8 cellular contexts compared by ENCODE assay signal in genomic region chr14:75542585-75543091, GRCh38. TPM values are rescaled to one million over a fixed set of nuclear protein-coding genes. Genes with fewer than 3 reads are reported as not detected.
DNase-seq lines count a peak whose midpoint lies in the region; ATAC-seq and TF ChIP-seq lines count a peak whose summit lies in the region.

No MANE protein-coding gene starts in this region.

- TF ChIP-seq RAD21 in IMR-90 (IDR thresholded peaks at IDR 0.05; ENCODE audit: low read length), result no peak

- H2AK5ac ChIP-seq in IMR-90 (ENCODE audit: low read depth, low read length), result no peak overlapping the region

- H2AFZ ChIP-seq in mammary epithelial cell (ENCODE audit: low read depth, low read length) (no peak overlapping the region), IMR-90 (replicated peaks; ENCODE audit: low read length, poor library complexity) (peak overlapping the region; percentile 56)

- dilution Hi-C loops in mammary epithelial cell (cut with HindIII; ENCODE audit: low sequenced_read_pairs) (no loop called here), IMR-90 (cut with HindIII; ENCODE audit: low sequenced_read_pairs, unreplicated experiment) (no loop called here)

- no peaks in the 10 kb centered on the region for H3K4me1 ChIP-seq in breast epithelium
- H3K4me1 ChIP-seq in mammary epithelial cell (ENCODE audit: insufficient read depth, low read length), result no peaks in the 10 kb centered on the region
- no peaks in the 10 kb centered on the region; the same call in 1 of the 2 replicates for H3K4me1 ChIP-seq in IMR-90 (ENCODE audit: control insufficient read depth, insufficient read depth, low read length)
- H3K4me1 ChIP-seq in sigmoid colon, result peaks cover 0 to 2% (median 0%) of the 10 kb centered on the region in 4 donors

- H3K4me3 Mint-ChIP-seq in activated CD8-positive, alpha-beta T cell treated with anti-CD3 and anti-CD28 coated beads, Interleukin-2, amount 10 ng/mL, durations not matched to agents 7 days and 5 days, result peak overlapping the region; percentile 48

- H2AK9ac ChIP-seq in IMR-90 (replicated peaks; ENCODE audit: low read depth, low read length, poor library complexity), result no peak overlapping the region

- H3K9me1 ChIP-seq in IMR-90 (ENCODE audit: insufficient read depth, low read length), result no peaks in the 10 kb centered on the region

- H3K18ac ChIP-seq in IMR-90 (ENCODE audit: low read depth, low read length), result no peak overlapping the region

- no peaks in the 10 kb centered on the region for H3K9me3 Mint-ChIP-seq in activated CD8-positive, alpha-beta T cell treated with anti-CD3 and anti-CD28 coated beads, Interleukin-2, amount 10 ng/mL, durations not matched to agents 7 days and 5 days (ENCODE audit: insufficient read depth)

- H3K4ac ChIP-seq in IMR-90 (ENCODE audit: low read depth, low read length), result no peak overlapping the region

- H2BK5ac ChIP-seq in IMR-90 (ENCODE audit: low read depth, low read length, poor library complexity, severe bottlenecking), result no peak overlapping the region

- no peaks in the 10 kb centered on the region for H3K27me3 Mint-ChIP-seq in activated CD8-positive, alpha-beta T cell treated with anti-CD3 and anti-CD28 coated beads, Interleukin-2, amount 10 ng/mL, durations not matched to agents 7 days and 5 days (ENCODE audit: low read depth)

- H2BK120ac ChIP-seq in IMR-90 (ENCODE audit: low read depth, low read length), result no peak overlapping the region

- no peaks in the 10 kb centered on the region for H3K79me2 ChIP-seq in mammary epithelial cell (ENCODE audit: insufficient read depth, low read length)

- peak; percentile 70 for ATAC-seq in IMR-90 (ENCODE audit: low read depth)
- peak; percentile 86 for ATAC-seq in activated CD8-positive, alpha-beta T cell treated with anti-CD3 and anti-CD28 coated beads, Interleukin-2, amount 10 ng/mL, durations not matched to agents 7 days and 5 days

- no peaks in the 10 kb centered on the region for H3K27me3 ChIP-seq in breast epithelium
- no peaks in the 10 kb centered on the region for H3K27me3 ChIP-seq in mammary epithelial cell (ENCODE audit: insufficient read depth, low read length)
- peaks cover 9% of the 10 kb centered on the region for H3K27me3 ChIP-seq in IMR-90 (ENCODE audit: control insufficient read depth, insufficient read depth, low read length)
- no peaks in the 10 kb centered on the region for H3K27me3 ChIP-seq in sigmoid colon

- H4K8ac ChIP-seq in IMR-90 (ENCODE audit: low read depth in 2 of 2, low read length in 2 of 2), result no peak overlapping the region

- H3K4me3 ChIP-seq in breast epithelium (peak overlapping the region in 2 of 3 donors; percentile 3 to 8), mammary epithelial cell (replicated peaks in 1 of 3; ENCODE audit: insufficient read depth in 1 of 3, low read depth in 2 of 3, low read length in 3 of 3) (no peak overlapping the region), IMR-90 (ENCODE audit: insufficient read depth, low read depth, low read length) (no peak overlapping the region), sigmoid colon (no peak overlapping the region)

- no peak overlapping the region for H2BK15ac ChIP-seq in IMR-90 (ENCODE audit: low read depth, low read length)

- TF ChIP-seq CTCF in breast epithelium (IDR thresholded peaks at IDR 0.05) (no peak), mammary epithelial cell (conservative IDR thresholded peaks at IDR 0.05 in 1 of 2, IDR thresholded peaks at IDR 0.05 in 1 of 2; ENCODE audit: extremely low read depth in 1 of 2, insufficient read depth in 1 of 2, low read depth in 1 of 2, low read length in 2 of 2) (no peak), IMR-90 (conservative IDR thresholded peaks at IDR 0.05; ENCODE audit: low read depth, low read length) (no peak), sigmoid colon (IDR thresholded peaks at IDR 0.05) (no peak)

- no peak for TF ChIP-seq POLR2A in breast epithelium (IDR thresholded peaks at IDR 0.05)
- TF ChIP-seq POLR2A in IMR-90 (IDR thresholded peaks at IDR 0.05; ENCODE audit: low read depth, low read length), result no peak
- no peak for TF ChIP-seq POLR2A in sigmoid colon (IDR thresholded peaks at IDR 0.05)

- H3K27ac ChIP-seq in breast epithelium, result peak overlapping the region; percentile 83 to 89
- no peak overlapping the region for H3K27ac ChIP-seq in mammary epithelial cell (ENCODE audit: insufficient read depth, low read depth, low read length)
- no peak overlapping the region for H3K27ac ChIP-seq in IMR-90 (ENCODE audit: insufficient read depth, low read length)
- peak overlapping the region in 3 of 4 donors; percentile 23 to 27 (median 25) for H3K27ac ChIP-seq in sigmoid colon

- CTCF ChIA-PET in mammary epithelial cell (lab: Charles Lee; ENCODE audit: low non-redundant PET) (no interaction called here), IMR-90 (lab: Yijun Ruan, JAX) (no interaction called here)
- CTCF ChIA-PET in activated CD8-positive, alpha-beta T cell treated with anti-CD3 and anti-CD28 coated beads, Interleukin-2, amount 10 ng/mL, durations not matched to agents 7 days and 5 days (lab: Charles Lee), result interaction anchor here (0.5 to 3.8 kb wide), 13 partner anchors 12 to 235 kb away, joined by 3 to 31 read pairs (median 6); partner anchors contain the start of genes BATF and FLVCR2

- H3K9me3 ChIP-seq in breast epithelium, result no peaks in the 10 kb centered on the region
- no peaks in the 10 kb centered on the region for H3K9me3 ChIP-seq in mammary epithelial cell (replicated peaks; ENCODE audit: insufficient read depth, low read length)
- H3K9me3 ChIP-seq in IMR-90 (ENCODE audit: control insufficient read depth, insufficient read depth, low read length), result no peaks in the 10 kb centered on the region
- no peaks in the 10 kb centered on the region for H3K9me3 ChIP-seq in sigmoid colon

- 77% methylated on average over 10 of the region's 10 CpGs for WGBS in mammary epithelial cell (ENCODE audit: low coverage, missing lambda C conversion rate)
- 23% methylated on average over 5 of the region's 10 CpGs; no CpG with 5 or more reads in 1 of the 2 experiments for WGBS in IMR-90 (ENCODE audit: extremely low coverage in 2 of 2, insufficient read length in 1 of 2), 2 experiments
- 25 to 34% methylated on average over 10 of the region's 10 CpGs for WGBS in sigmoid colon, 2 donors

- H3K56ac ChIP-seq in IMR-90 (ENCODE audit: extremely low read depth, insufficient read depth, low read length), result no peak overlapping the region

- no TSS peak for BruUV-seq in mammary epithelial cell (replicated peaks; lab: Mats Ljungman, UMichigan)
- no TSS peak for BruUV-seq in IMR-90 (replicated peaks; lab: Mats Ljungman, UMichigan)

- H3K9ac ChIP-seq in mammary epithelial cell (ENCODE audit: insufficient read depth, low read length), result no peak overlapping the region
- no peak overlapping the region for H3K9ac ChIP-seq in IMR-90 (ENCODE audit: low read depth, low read length)

- TF ChIP-seq EP300 in sigmoid colon (IDR thresholded peaks at IDR 0.05), result no peak

- no peaks in the 10 kb centered on the region for H4K20me1 ChIP-seq in mammary epithelial cell (ENCODE audit: insufficient read depth, low read length)
- no peaks in the 10 kb centered on the region for H4K20me1 ChIP-seq in IMR-90 (ENCODE audit: insufficient read depth, low read length)

- intact Hi-C loops in breast epithelium (cut with DNase I; ENCODE audit: low total_unique reads), result no loop called here
- intact Hi-C loops in mammary epithelial cell (cut with micrococcal nuclease), result no loop called here
- intact Hi-C loops in IMR-90 (cut with micrococcal nuclease), result no loop called here
- intact Hi-C loops in sigmoid colon (cut with DNase I), result no loop called here

- H3K36me3 ChIP-seq in breast epithelium (no peaks in the 10 kb centered on the region), mammary epithelial cell (ENCODE audit: insufficient read depth, low read length) (no peaks in the 10 kb centered on the region), IMR-90 (ENCODE audit: control insufficient read depth, insufficient read depth, low read length) (no peaks in the 10 kb centered on the region), sigmoid colon (no peaks in the 10 kb centered on the region)

- H4K91ac ChIP-seq in IMR-90 (ENCODE audit: insufficient read depth, low read depth, low read length), result no peak overlapping the region

- H3K14ac ChIP-seq in IMR-90 (replicated peaks; ENCODE audit: low read depth, low read length), result no peak overlapping the region

- in situ Hi-C loops in mammary epithelial cell (cut with MboI; ENCODE audit: low sequenced_read_pairs in 2 of 2), result no loop called here
- in situ Hi-C loops in IMR-90 (cut with MboI; ENCODE audit: low sequenced_read_pairs), result no loop called here

- H3K4me2 ChIP-seq in mammary epithelial cell (ENCODE audit: insufficient read depth, low read depth, low read length) (no peak overlapping the region), IMR-90 (ENCODE audit: low read depth, low read length) (no peak overlapping the region)

- H4K5ac ChIP-seq in IMR-90 (ENCODE audit: low read depth, low read length), result no peak overlapping the region

- peak; percentile 57 to 74 for DNase-seq in breast epithelium (ENCODE audit: low spot score in 2 of 2)
- DNase-seq in mammary epithelial cell, result no peak
- no peak for DNase-seq in IMR-90
- peak; percentile 77 for DNase-seq in activated CD8-positive, alpha-beta T cell treated with anti-CD3 and anti-CD28 coated beads, Interleukin-2, amount 10 ng/mL, durations not matched to agents 7 days and 5 days
- DNase-seq in fibroblast of peridontal ligament (ENCODE audit: extremely low read depth), result peak; percentile 31
- DNase-seq in sigmoid colon, result peak; percentile 72
- no peak for DNase-seq in NCI-H128 (lab: John Stamatoyannopoulos, UW; ENCODE audit: unreplicated experiment)
- DNase-seq in NCI-H1105 (lab: John Stamatoyannopoulos, UW), result no peak

- peaks cover 50% of the 10 kb centered on the region for H3K4me1 Mint-ChIP-seq in activated CD8-positive, alpha-beta T cell treated with anti-CD3 and anti-CD28 coated beads, Interleukin-2, amount 10 ng/mL, durations not matched to agents 7 days and 5 days (ENCODE audit: low read depth)

- POLR2A ChIA-PET in IMR-90 (lab: Charles Lee; ENCODE audit: unreplicated experiment), result no interaction called here
- POLR2A ChIA-PET in activated CD8-positive, alpha-beta T cell treated with anti-CD3 and anti-CD28 coated beads, Interleukin-2, amount 10 ng/mL, durations not matched to agents 7 days and 5 days (lab: Charles Lee), result interaction anchor here (0.6 to 5.6 kb wide), 10 partner anchors 12 to 1174 kb away, joined by 3 to 56 read pairs (median 4); partner anchors contain the start of genes BATF and ERG28

- H3K79me1 ChIP-seq in IMR-90 (ENCODE audit: low read depth in 1 of 2, low read length in 2 of 2), result no peaks in the 10 kb centered on the region

- peaks cover 28% of the 10 kb centered on the region for H3K36me3 Mint-ChIP-seq in activated CD8-positive, alpha-beta T cell treated with anti-CD3 and anti-CD28 coated beads, Interleukin-2, amount 10 ng/mL, durations not matched to agents 7 days and 5 days (ENCODE audit: low read depth)

- no peak overlapping the region for H2BK20ac ChIP-seq in IMR-90 (ENCODE audit: low read depth, low read length)

- no peak overlapping the region for H3K23ac ChIP-seq in IMR-90 (ENCODE audit: low read depth, low read length)

- H3K27ac Mint-ChIP-seq in activated CD8-positive, alpha-beta T cell treated with anti-CD3 and anti-CD28 coated beads, Interleukin-2, amount 10 ng/mL, durations not matched to agents 7 days and 5 days, result peak overlapping the region; percentile 97

RNA-seq across cellular contexts. Expression of gene BATF, which starts 20.4 kb away (rescaled TPM):
- 10 to 100 TPM; 15.7 to 43.6 (median 34.7) TPM for total RNA-seq in breast epithelium
- not detected for total RNA-seq in mammary epithelial cell
- not detected for polyA plus RNA-seq in mammary epithelial cell
- not detected for polyA minus RNA-seq in mammary epithelial cell
- not detected in 2 replicates for total RNA-seq in IMR-90 (2012; rRNA removed)
- polyA plus RNA-seq in IMR-90 (2012; rRNA removed), result not detected in 2 replicates
- not detected in 2 replicates for polyA plus RNA-seq in IMR-90 (2012; cell fraction: cytosol; rRNA removed)
- not detected in 2 replicates for polyA plus RNA-seq in IMR-90 (2012; cell fraction: nucleus; rRNA removed; ENCODE audit: low replicate concordance)
- 10 to 100 TPM; 41.3 to 41.6 TPM for total RNA-seq in activated CD8-positive, alpha-beta T cell treated with anti-CD3 and anti-CD28 coated beads, Interleukin-2, amount 10 ng/mL, durations not matched to agents 7 days and 5 days
- 1 to 10 TPM in 3 of 4 donors, not detected in 1; 1.6 to 5.0 (median 2.3) TPM for total RNA-seq in sigmoid colon
- polyA plus RNA-seq in sigmoid colon, result 10 to 100 TPM in 1 of 3 donors, 1 to 10 TPM in 2; 5.3 to 17.1 (median 6.0) TPM

RNA-seq across cellular contexts. Expression of gene FLVCR2, which starts 35.8 kb away (rescaled TPM):
- total RNA-seq in breast epithelium (10 to 100 TPM in 1 of 3 donors, 1 to 10 TPM in 2; 4.6 to 15.4 (median 9.1) TPM), mammary epithelial cell (1 to 10 TPM; 2.8 TPM), IMR-90 (2012; rRNA removed) (1.1 and 1.4 TPM in 2 replicates), sigmoid colon (1 to 10 TPM; 2.4 to 3.0 (median 2.8) TPM)
- polyA plus RNA-seq in mammary epithelial cell (0.37 TPM), IMR-90 (2012; rRNA removed) (0.94 and 1.0 TPM in 2 replicates), sigmoid colon (10 to 100 TPM in 1 of 3 donors, 1 to 10 TPM in 2; 3.6 to 14.8 (median 4.9) TPM)
- polyA minus RNA-seq in mammary epithelial cell, result 5.5 TPM
- 0.60 and 1.1 TPM in 2 replicates for polyA plus RNA-seq in IMR-90 (2012; cell fraction: cytosol; rRNA removed)
- 0.85 and 2.4 TPM in 2 replicates for polyA plus RNA-seq in IMR-90 (2012; cell fraction: nucleus; rRNA removed; ENCODE audit: low replicate concordance)
- total RNA-seq in activated CD8-positive, alpha-beta T cell treated with anti-CD3 and anti-CD28 coated beads, Interleukin-2, amount 10 ng/mL, durations not matched to agents 7 days and 5 days, result 1 to 10 TPM in 1 of 2 experiments, under 1 TPM in 1; 0.79 to 5.5 TPM

Comparison
In these comparisons a context has a peak if more than half of its experiments do, and no peak if none do; other contexts are left out.
1. DNase-seq: peak in breast epithelium (2 of 2), activated CD8-positive, alpha-beta T cell treated with anti-CD3 and anti-CD28 coated beads, Interleukin-2, amount 10 ng/mL, durations not matched to agents 7 days and 5 days (single experiment), fibroblast of peridontal ligament (single experiment) and sigmoid colon (single experiment); none in mammary epithelial cell (single experiment), IMR-90 (single experiment), NCI-H128 (single experiment) and NCI-H1105 (single experiment).
2. H3K27ac ChIP-seq: peak in breast epithelium (2 of 2) and sigmoid colon (3 of 4); none in mammary epithelial cell (single experiment) and IMR-90 (single experiment).
3. H3K4me3 ChIP-seq: peak in breast epithelium (2 of 3); none in mammary epithelial cell (0 of 3), IMR-90 (single experiment) and sigmoid colon (0 of 4).